ENCODE assay signal across 13 cellular contexts in the genomic region with DNA sequence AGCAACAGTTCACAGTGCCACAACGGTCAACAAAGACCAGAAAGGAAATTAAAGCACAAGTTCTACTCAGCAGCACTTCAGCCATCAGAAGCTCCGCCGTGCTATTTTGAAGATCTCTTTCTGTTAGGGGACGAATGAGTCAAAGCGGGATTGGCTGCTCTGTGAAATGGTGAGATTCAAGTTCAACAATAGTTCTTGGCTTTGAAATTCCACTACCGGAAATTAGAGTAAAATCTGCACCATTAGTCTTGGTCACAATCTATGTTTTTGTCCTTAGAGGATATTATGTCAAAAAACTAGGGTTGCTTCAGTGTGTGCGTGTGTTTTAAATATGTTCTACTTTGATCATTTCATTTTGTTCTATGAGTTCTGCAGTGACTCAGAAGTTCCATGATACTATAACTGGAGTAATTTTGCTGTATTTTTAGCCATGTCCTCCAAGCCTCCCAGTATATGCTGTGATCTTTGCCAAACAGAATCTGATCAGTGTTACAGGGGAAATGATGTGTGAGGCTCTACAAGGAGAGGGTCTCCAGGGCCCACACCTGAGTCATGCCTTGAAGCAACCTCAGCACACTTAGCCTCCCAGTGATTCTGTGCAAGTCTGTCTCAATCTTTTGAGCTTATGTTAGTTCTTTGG. TPM values are rescaled to one million over a fixed set of nuclear protein-coding genes. Genes with fewer than 3 reads are reported as not detected.
DNase-seq lines count a peak whose midpoint lies in the region; ATAC-seq and TF ChIP-seq lines count a peak whose summit lies in the region.
"Had no signal": no experiment of that assay in that cellular context is flagged by ENCODE, and none has a peak within 500 bp of the region (broad histone marks: within the 10 kb centered on the region; RNA-seq: fewer than 3 reads in every experiment).

No MANE protein-coding gene starts in this region.

- ATAC-seq in heart left ventricle, result peak; percentile 70 to 86 (median 76)
- no peak for ATAC-seq in Right ventricle myocardium inferior
- ATAC-seq in left colon, result no peak
- ATAC-seq: right lobe of liver had no signal

- intact Hi-C loops in heart left ventricle (cut with DNase I) (no loop called here), Right ventricle myocardium inferior (cut with DNase I) (no loop called here), left colon (cut with DNase I, micrococcal nuclease) (no loop called here)

- TF ChIP-seq CTCF in heart left ventricle (IDR thresholded peaks at IDR 0.05) (no peak), right atrium auricular region (IDR thresholded peaks at IDR 0.05) (no peak)

- H3K36me3 ChIP-seq in heart left ventricle (peaks cover 0 to 27% (median 22%) of the 10 kb centered on the region in 9 donors), right atrium auricular region (peaks cover 17% of the 10 kb centered on the region)
- H3K36me3 ChIP-seq: right lobe of liver had no signal

- H3K4me1 ChIP-seq in heart left ventricle (peaks cover 0 to 11% (median 0%) of the 10 kb centered on the region in 12 donors), right atrium auricular region (no peaks in the 10 kb centered on the region)
- H3K4me1 ChIP-seq: right lobe of liver had no signal

- DNase-seq in heart left ventricle (no peak), Right ventricle myocardium inferior (ENCODE audit: missing footprints) (no peak), RKO (ENCODE audit: low spot score) (peak; percentile 14), right atrium auricular region (ENCODE audit: low spot score) (no peak), NCI-H526 (lab: John Stamatoyannopoulos, UW) (no peak), left colon (no peak), D341Med (ENCODE audit: low spot score) (no peak), NCI-H2081 (lab: John Stamatoyannopoulos, UW) (no peak)
- DNase-seq: activated B cell treated with CpG ODN at 0.5 μM for 24 hours, GOT3, right lobe of liver had no signal

- H3K27me3 ChIP-seq in heart left ventricle, result no peaks in the 10 kb centered on the region
- no peaks in the 10 kb centered on the region for H3K27me3 ChIP-seq in right atrium auricular region
- H3K27me3 ChIP-seq: right lobe of liver had no signal

- H3K27ac ChIP-seq in heart left ventricle (peak overlapping the region in 10 of 12 donors; percentile 33 to 75 (median 54)), right atrium auricular region (peak overlapping the region; percentile 36 to 47)
- H3K27ac ChIP-seq: right lobe of liver had no signal

- WGBS in heart left ventricle, 4 donors, result 65 to 79% (median 73%) methylated on average over 7 of the region's 7 CpGs

- peaks cover 0 to 15% (median 0%) of the 10 kb centered on the region in 12 donors for H3K9me3 ChIP-seq in heart left ventricle
- no peaks in the 10 kb centered on the region for H3K9me3 ChIP-seq in right atrium auricular region
- H3K9me3 ChIP-seq: right lobe of liver had no signal

- H3K4me3 ChIP-seq in heart left ventricle (peak overlapping the region in 4 of 12 donors; percentile 13 to 31 (median 28)), right atrium auricular region (no peak overlapping the region)
- H3K4me3 ChIP-seq: right lobe of liver had no signal

- TF ChIP-seq POLR2A in heart left ventricle (IDR thresholded peaks at IDR 0.05), result no peak

RNA-seq across cellular contexts. Expression of a gene that starts 22.6 kb away (rescaled TPM):
- total RNA-seq in heart left ventricle, result not detected
- polyA plus RNA-seq in heart left ventricle, result not detected
- total RNA-seq in Right ventricle myocardium inferior, result not detected
- total RNA-seq in right atrium auricular region, result not detected
- not detected for total RNA-seq in left colon
- total RNA-seq: activated B cell treated with CpG ODN at 0.5 μM for 24 hours, fibroblast of lung, right lobe of liver had no signal
- polyA plus RNA-seq: adipose tissue, fibroblast of lung had no signal

Comparison
In these comparisons a context has a peak if more than half of its experiments do, and no peak if none do; other contexts are left out.
1. ATAC-seq: peak in heart left ventricle (4 of 4); none in Right ventricle myocardium inferior (single experiment) and left colon (single experiment).